30 cellular contexts compared by ENCODE assay signal in the genomic region with DNA sequence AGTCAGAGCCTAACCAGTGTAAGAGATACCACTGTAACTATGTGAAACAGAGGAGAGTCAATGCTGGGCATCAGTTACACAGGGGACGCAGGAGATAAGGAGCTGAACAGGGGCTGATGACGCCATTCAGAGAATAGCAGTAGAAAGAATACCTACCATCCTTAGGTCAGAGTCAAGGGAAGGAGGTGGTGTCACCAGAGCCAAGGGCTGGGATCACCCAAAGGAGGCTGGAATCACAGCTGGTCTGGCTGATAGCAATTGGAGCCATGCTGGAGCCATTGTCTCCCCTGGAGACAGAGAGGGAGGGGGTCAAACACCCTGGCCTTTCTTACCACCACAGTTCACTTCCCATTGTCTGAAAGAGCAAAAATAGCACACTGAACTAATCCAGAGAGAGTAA.
"Had no signal": no experiment of that assay in that cellular context is flagged by ENCODE, and none has a peak within 500 bp of the region (broad histone marks: within the 10 kb centered on the region; RNA-seq: fewer than 3 reads in every experiment).

No MANE protein-coding gene starts in this region.

- H3K36me3 ChIP-seq: breast epithelium, heart right ventricle, lower lobe of right lung, pancreas, stomach, suprapubic skin, tibial nerve, vagina had no signal

- H3K27ac Mint-ChIP-seq: activated B cell treated with CpG ODN at 0.5 μM for 24 hours; activated CD4-positive, alpha-beta T cell treated with anti-CD3 and anti-CD28 coated beads for 36 hours; activated naive CD4-positive, alpha-beta T cell treated with anti-CD3 and anti-CD28 coated beads for 36 hours; activated naive CD8-positive, alpha-beta T cell treated with anti-CD3 and anti-CD28 coated beads, Interleukin-2, amount 10 ng/mL, durations not matched to agents 7 days and 5 days; activated T-helper 2 cell treated with anti-CD3 and anti-CD28 coated beads, Interferon-gamma antibody, Interleukin-2, Interleukin-4, amounts not matched to agents 10 μg/mL and 5 μg/mL and 100 μg/mL, durations not matched to agents 14 hours and 24 hours and 36 hours; effector memory CD8-positive, alpha-beta T cell; mesothelial cell of epicardium; natural killer cell; stimulated activated memory B cell treated with anti-CD40 and anti-IgM and Interleukin-4, amounts not matched to agents 10 μg/mL and 1 μg/mL and 100 μg/mL, for 72 hours; T-helper 1 cell treated with Interleukin-12 subunit alpha and Interleukin-12 subunit beta and Interleukin-4 antibody, amounts not matched to agents 30 μg/mL and 1 μg/mL, for 36 hours had no signal

- H3K4me1 ChIP-seq: breast epithelium, heart right ventricle, lower lobe of right lung, pancreas, stomach, suprapubic skin, tibial nerve, vagina had no signal

- H3K27me3 ChIP-seq: breast epithelium, pancreas, stomach, suprapubic skin, tibial nerve, vagina had no signal

- DNase-seq: activated B cell treated with CpG ODN at 0.5 μM for 24 hours; activated CD4-positive, alpha-beta T cell treated with anti-CD3 and anti-CD28 coated beads for 36 hours; activated CD4-positive, alpha-beta T cell treated with anti-CD3 and anti-CD28 coated beads, Interleukin-2, amount 50 U/mL, for 4 hours; activated CD8-positive, alpha-beta memory T cell treated with anti-CD3 and anti-CD28 coated beads, Interleukin-2, amount 50 U/mL, for 48 hours; activated naive CD4-positive, alpha-beta T cell treated with anti-CD3 and anti-CD28 coated beads for 36 hours; activated naive CD8-positive, alpha-beta T cell treated with anti-CD3 and anti-CD28 coated beads, Interleukin-2, amount 10 ng/mL, durations not matched to agents 7 days and 5 days; activated T-cell treated with anti-CD3 and anti-CD28 coated beads, Interleukin-2, amount 50 U/mL, for 4 hours; amniotic stem cell; dorsolateral prefrontal cortex; effector memory CD8-positive, alpha-beta T cell; heart right ventricle; islet precursor cell; lower lobe of right lung; natural killer cell; pancreas; small intestine; stimulated activated CD4-positive, alpha-beta T cell treated with anti-CD3 and anti-CD28 coated beads, Interleukin-15, amount 100 ng/mL, for 24 hours; stomach; T1000 had no signal

- H3K9me3 Mint-ChIP-seq: activated B cell treated with CpG ODN at 0.5 μM for 24 hours; activated naive CD4-positive, alpha-beta T cell treated with anti-CD3 and anti-CD28 coated beads for 36 hours; activated naive CD8-positive, alpha-beta T cell treated with anti-CD3 and anti-CD28 coated beads, Interleukin-2, amount 10 ng/mL, durations not matched to agents 7 days and 5 days; activated T-cell treated with anti-CD3 and anti-CD28 coated beads, Interleukin-2, amount 50 U/mL, for 4 hours; activated T-helper 2 cell treated with anti-CD3 and anti-CD28 coated beads, Interferon-gamma antibody, Interleukin-2, Interleukin-4, amounts not matched to agents 10 μg/mL and 5 μg/mL and 100 μg/mL, durations not matched to agents 14 hours and 24 hours and 36 hours; central memory CD8-positive, alpha-beta T cell; effector memory CD8-positive, alpha-beta T cell; mesothelial cell of epicardium; natural killer cell; stimulated activated memory B cell treated with anti-CD40 and anti-IgM and Interleukin-4, amounts not matched to agents 10 μg/mL and 1 μg/mL and 100 μg/mL, for 72 hours; T-helper 1 cell treated with Interleukin-12 subunit alpha and Interleukin-12 subunit beta and Interleukin-4 antibody, amounts not matched to agents 30 μg/mL and 1 μg/mL, for 36 hours had no signal

- H3K4me3 ChIP-seq: breast epithelium, dorsolateral prefrontal cortex, heart right ventricle, lower lobe of right lung, pancreas, stomach, suprapubic skin, tibial nerve, vagina had no signal

- H3K9me3 ChIP-seq: breast epithelium, heart right ventricle, lower lobe of right lung, pancreas, stomach, suprapubic skin, tibial nerve, vagina had no signal

- H3K27ac ChIP-seq: breast epithelium, dorsolateral prefrontal cortex, epithelial cell of prostate, heart right ventricle, lower lobe of right lung, pancreas, stomach, suprapubic skin, tibial nerve, vagina had no signal

- H3K4me1 Mint-ChIP-seq: activated B cell treated with CpG ODN at 0.5 μM for 24 hours; activated CD4-positive, alpha-beta T cell treated with anti-CD3 and anti-CD28 coated beads for 36 hours; activated naive CD8-positive, alpha-beta T cell treated with anti-CD3 and anti-CD28 coated beads, Interleukin-2, amount 10 ng/mL, durations not matched to agents 7 days and 5 days; central memory CD8-positive, alpha-beta T cell; natural killer cell; stimulated activated memory B cell treated with anti-CD40 and anti-IgM and Interleukin-4, amounts not matched to agents 10 μg/mL and 1 μg/mL and 100 μg/mL, for 72 hours had no signal

- ATAC-seq: activated CD4-positive, alpha-beta T cell treated with anti-CD3 and anti-CD28 coated beads for 36 hours; activated T-cell treated with anti-CD3 and anti-CD28 coated beads, Interleukin-2, amount 50 U/mL, for 4 hours; effector memory CD8-positive, alpha-beta T cell; heart right ventricle; lower lobe of right lung; natural killer cell; pancreas; sciatic nerve; stimulated activated memory B cell treated with anti-CD40 and anti-IgM and Interleukin-4, amounts not matched to agents 10 μg/mL and 1 μg/mL and 100 μg/mL, for 72 hours had no signal

- H3K4me3 Mint-ChIP-seq: activated B cell treated with CpG ODN at 0.5 μM for 24 hours; activated CD4-positive, alpha-beta T cell treated with anti-CD3 and anti-CD28 coated beads for 36 hours; activated naive CD4-positive, alpha-beta T cell treated with anti-CD3 and anti-CD28 coated beads for 36 hours; activated naive CD8-positive, alpha-beta T cell treated with anti-CD3 and anti-CD28 coated beads, Interleukin-2, amount 10 ng/mL, durations not matched to agents 7 days and 5 days; activated T-cell treated with anti-CD3 and anti-CD28 coated beads, Interleukin-2, amount 50 U/mL, for 4 hours; central memory CD8-positive, alpha-beta T cell; effector memory CD8-positive, alpha-beta T cell; mesothelial cell of epicardium; natural killer cell; stimulated activated memory B cell treated with anti-CD40 and anti-IgM and Interleukin-4, amounts not matched to agents 10 μg/mL and 1 μg/mL and 100 μg/mL, for 72 hours; T-helper 1 cell treated with Interleukin-12 subunit alpha and Interleukin-12 subunit beta and Interleukin-4 antibody, amounts not matched to agents 30 μg/mL and 1 μg/mL, for 36 hours had no signal

- H3K36me3 Mint-ChIP-seq: activated naive CD8-positive, alpha-beta T cell treated with anti-CD3 and anti-CD28 coated beads, Interleukin-2, amount 10 ng/mL, durations not matched to agents 7 days and 5 days; mesothelial cell of epicardium; natural killer cell; stimulated activated memory B cell treated with anti-CD40 and anti-IgM and Interleukin-4, amounts not matched to agents 10 μg/mL and 1 μg/mL and 100 μg/mL, for 72 hours had no signal
